Comparison of ENCODE assay signal across 8 cellular contexts in genomic region chr6:45377555-45378323, GRCh38. TPM values are rescaled to one million over a fixed set of nuclear protein-coding genes. Genes with fewer than 3 reads are reported as not detected.
DNase-seq lines count a peak whose midpoint lies in the region; ATAC-seq, FAIRE-seq and TF ChIP-seq lines count a peak whose summit lies in the region.

Gene SUPT3H, minus strand, starts transcription at chr6:45377934.

- peak; percentile 61 to 76; a peak in 2 of 3 replicates for TF ChIP-seq POLR2A in H1 (IDR thresholded peaks at IDR 0.05; ENCODE audit: control extremely low read depth in 1 of 2, low read depth in 2 of 2, low read length in 2 of 2)

- H3K27ac ChIP-seq in HL-60 (replicated peaks) = peak within 1 kb of the TSS; percentile 97
- H3K27ac ChIP-seq in H1 (ENCODE audit: low read depth, low read length) = peak within 1 kb of the TSS; percentile 86

- peak within 1 kb of the TSS; percentile 2 for H4K91ac ChIP-seq in H1 (replicated peaks; ENCODE audit: insufficient read length, low read length)

- no peak within 1 kb of the TSS for H3K23ac ChIP-seq in H1 (ENCODE audit: insufficient read length)

- H3K27me3 ChIP-seq in HL-60 (ENCODE audit: insufficient read depth, poor library complexity, severe bottlenecking) = no peaks in the 10 kb centered on the region
- H3K27me3 ChIP-seq in H1 (replicated peaks in 1 of 4; ENCODE audit: control insufficient read depth in 3 of 4, extremely low read depth in 1 of 4, insufficient read depth in 3 of 4, low read length in 3 of 4) = no peaks in the 10 kb centered on the region

- H2BK12ac ChIP-seq in H1 (ENCODE audit: low read depth, low read length) = peak within 1 kb of the TSS; percentile 60; the same call in 1 of the 2 replicates

- H2AK5ac ChIP-seq in H1 (ENCODE audit: low read depth, low read length) = no peak within 1 kb of the TSS

- CTCF ChIA-PET in H1 (lab: Charles Lee; ENCODE audit: partially characterized antibody) = interaction anchor here (0.6 to 1.9 kb wide), 5 partner anchors 11 to 344 kb away, joined by 3 to 5 read pairs (median 3); no protein-coding TSS in a partner anchor

- H3K79me2 ChIP-seq in H1 (ENCODE audit: control insufficient read depth in 1 of 2, insufficient read depth in 2 of 2, low read length in 2 of 2) = peaks cover 0 to 37% of the 10 kb centered on the region in 2 experiments; a peak in 2 of 4 replicates

- peak within 1 kb of the TSS; percentile 72 for H3K4me3 ChIP-seq in HL-60 (replicated peaks; ENCODE audit: insufficient read depth, low read length)
- H3K4me3 ChIP-seq in H1 (ENCODE audit: extremely low read depth in 1 of 4, insufficient read depth in 2 of 4, low read depth in 3 of 4, low read length in 4 of 4) = peak within 1 kb of the TSS; percentile 83 to 92 (median 89)

- H3K18ac ChIP-seq in H1 (ENCODE audit: extremely low read depth, low read length) = peak within 1 kb of the TSS; percentile 75

- no peaks in the 10 kb centered on the region for H4K20me1 ChIP-seq in H1 (replicated peaks in 1 of 2; ENCODE audit: control insufficient read depth in 1 of 2, insufficient read depth in 2 of 2, low read length in 2 of 2)

- peak within 1 kb of the TSS; percentile 89 for H2AFZ ChIP-seq in H1 (ENCODE audit: low read length)

- H4K5ac ChIP-seq in H1 (ENCODE audit: insufficient read length, low read depth, low read length) = peak within 1 kb of the TSS; percentile 88

- H3K4me2 ChIP-seq in H1 (ENCODE audit: insufficient read depth in 1 of 2, low read depth in 2 of 2, low read length in 2 of 2) = peak within 1 kb of the TSS; percentile 89 to 90

- H2BK5ac ChIP-seq in H1 (ENCODE audit: low read depth, low read length) = peak within 1 kb of the TSS; percentile 88

- peaks cover 0 to 4% (median 3%) of the 10 kb centered on the region in 4 experiments; a peak in 4 of 7 replicates for H3K4me1 ChIP-seq in H1 (replicated peaks in 1 of 4; ENCODE audit: control insufficient read depth in 3 of 4, insufficient read depth in 4 of 4, low read length in 3 of 4)

- H2BK15ac ChIP-seq in H1 (ENCODE audit: low read length) = peak within 1 kb of the TSS; percentile 37; the same call in 1 of the 2 replicates

- no peaks in the 10 kb centered on the region for H3K9me3 ChIP-seq in H1 (ENCODE audit: insufficient read depth in 2 of 2, low read depth in 1 of 2, low read length in 1 of 2)

- TF ChIP-seq RAD21 in H1 (IDR thresholded peaks at IDR 0.05 in 1 of 2, conservative IDR thresholded peaks at IDR 0.05 in 1 of 2; ENCODE audit: low read depth in 2 of 2, low read length in 2 of 2) = peak; percentile 3 to 9; a peak in 1 of 4 replicates

- no peak for FAIRE-seq in H1 (lab: Jason Lieb, UNC)

- H3K4ac ChIP-seq in H1 (replicated peaks; ENCODE audit: insufficient read length, low read depth, low read length) = no peak within 1 kb of the TSS

- no peak within 1 kb of the TSS for H3K14ac ChIP-seq in H1 (ENCODE audit: insufficient read length)

- no peak for TF ChIP-seq EP300 in H1 (IDR thresholded peaks at IDR 0.05; ENCODE audit: borderline replicate concordance in 1 of 2, low read depth in 2 of 2, low read length in 2 of 2)

- WGBS in H1 (ENCODE audit: extremely low coverage in 1 of 2, insufficient coverage in 1 of 2, insufficient read length in 1 of 2, insufficient replicate concordance in 2 of 2, low coverage in 1 of 2, low lambda C conversion rate in 2 of 2, missing lambda C conversion rate in 1 of 2), 2 experiments = 2% methylated on average over 44 of the region's 75 CpGs; no CpG with 5 or more reads in 1 of the 2 experiments

- H3K79me1 ChIP-seq in H1 (ENCODE audit: low read depth, low read length) = no peaks in the 10 kb centered on the region; the same call in 1 of the 2 replicates

- peak within 1 kb of the TSS; percentile 76 to 91 (median 84) for H3K9ac ChIP-seq in H1 (replicated peaks in 1 of 4; ENCODE audit: extremely low read depth in 1 of 4, low read depth in 3 of 4, low read length in 3 of 4)

- H3K23me2 ChIP-seq in H1 (ENCODE audit: low read depth, low read length) = peaks cover 7% of the 10 kb centered on the region

- no peak within 1 kb of the TSS for H2BK20ac ChIP-seq in H1 (ENCODE audit: low read length)

- H3K36me3 ChIP-seq in H1 (ENCODE audit: control insufficient read depth in 2 of 4, insufficient read depth in 4 of 4, low read length in 3 of 4) = no peaks in the 10 kb centered on the region

- DNase-seq in COLO668 (lab: John Stamatoyannopoulos, UW; ENCODE audit: unreplicated experiment) (peak; percentile 94), HL-60 (ENCODE audit: low read depth in 1 of 2, low spot score in 1 of 2) (peak; percentile 88 to 89), NK-92 (lab: John Stamatoyannopoulos, UW; ENCODE audit: unreplicated experiment) (peak; percentile 71), H1 (ENCODE audit: low read depth in 1 of 2, low spot score in 2 of 2) (peak; percentile 90 to 91), mesenteric fat pad (ENCODE audit: low spot score) (peak; percentile 97)
- DNase-seq in activated CD8-positive, alpha-beta memory T cell treated with anti-CD3 and anti-CD28 coated beads for 48 hours (ENCODE audit: low read depth in 2 of 3, low spot score in 2 of 3) = peak; percentile 81 to 92 (median 87)
- peak; percentile 78 for DNase-seq in stimulated activated CD8-positive, alpha-beta memory T cell treated with anti-CD3 and anti-CD28 coated beads, Interleukin-15, amount 100 ng/mL, for 1 hour (ENCODE audit: low read depth)

- TF ChIP-seq CTCF in HL-60 (IDR thresholded peaks at IDR 0.05; ENCODE audit: insufficient read depth, low read length) (no peak), H1 (IDR thresholded peaks at IDR 0.05; ENCODE audit: control extremely low read depth in 1 of 3, insufficient read depth in 1 of 3, low read depth in 1 of 3, low read length in 3 of 3) (no peak)

- H3K56ac ChIP-seq in H1 (replicated peaks; ENCODE audit: insufficient read length, low read depth, low read length) = peak within 1 kb of the TSS; percentile 90

- ATAC-seq in GM19463 (IDR thresholded peaks at IDR 0.05; ENCODE audit: unreplicated experiment) = peak; percentile 95

- H2BK120ac ChIP-seq in H1 (replicated peaks; ENCODE audit: low read depth, low read length) = no peak within 1 kb of the TSS

- POLR2A ChIA-PET in H1 (lab: Charles Lee; ENCODE audit: partially characterized antibody) = interaction anchor here (0.6 to 2.2 kb wide), 20 partner anchors 10 to 902 kb away, joined by 3 to 20 read pairs (median 4); no protein-coding TSS in a partner anchor

- peak within 1 kb of the TSS; percentile 94 for H4K8ac ChIP-seq in H1 (ENCODE audit: extremely low read depth, insufficient read depth, low read length)

TF ChIP-seq in H1, 55 proteins besides CTCF, POLR2A, EP300 and RAD21 (continues in another document):
- TF ChIP-seq YY1 (IDR thresholded peaks at IDR 0.05; ENCODE audit: low read depth, low read length) (peak; percentile 88), SIRT6 (IDR thresholded peaks at IDR 0.05; ENCODE audit: low read length) (no peak), TBP (IDR thresholded peaks at IDR 0.05; ENCODE audit: low read depth, low read length) (peak; percentile 77), CEBPB (IDR thresholded peaks at IDR 0.05; ENCODE audit: low read depth, low read length) (no peak), JUN (IDR thresholded peaks at IDR 0.05; ENCODE audit: low read depth, low read length) (no peak), TCF12 (IDR thresholded peaks at IDR 0.05; ENCODE audit: low read depth, low read length) (no peak), POLR2AphosphoS5 (IDR thresholded peaks at IDR 0.05; ENCODE audit: low read depth, low read length) (peak; percentile 86), POU5F1 (IDR thresholded peaks at IDR 0.05; ENCODE audit: low read depth, low read length) (no peak), TEAD4 (IDR thresholded peaks at IDR 0.05; ENCODE audit: low read depth, low read length) (no peak), NRF1 (IDR thresholded peaks at IDR 0.05; ENCODE audit: low read depth, low read length) (peak; percentile 72), CHD2 (IDR thresholded peaks at IDR 0.05; ENCODE audit: low read length) (no peak), KDM4A (IDR thresholded peaks at IDR 0.05; ENCODE audit: low read depth, low read length, severe bottlenecking) (peak; percentile 59), CBX8 (IDR thresholded peaks at IDR 0.05; ENCODE audit: borderline replicate concordance, low read depth, low read length) (no peak), CHD1 (IDR thresholded peaks at IDR 0.05; ENCODE audit: low read depth, low read length) (no peak), CBX5 (IDR thresholded peaks at IDR 0.05; ENCODE audit: low read depth, low read length) (no peak), GTF2F1 (IDR thresholded peaks at IDR 0.05; ENCODE audit: borderline replicate concordance, low read depth, low read length) (no peak), BCL11A (IDR thresholded peaks at IDR 0.05; ENCODE audit: low read depth in 2 of 2, low read length in 2 of 2) (no peak), SIX5 (IDR thresholded peaks at IDR 0.05; ENCODE audit: low read depth, low read length) (no peak), EZH2 (IDR thresholded peaks at IDR 0.05; ENCODE audit: low read depth, low read length, severe bottlenecking) (no peak), FOSL1 (IDR thresholded peaks at IDR 0.05; ENCODE audit: insufficient read depth, low read depth, low read length) (peak; percentile 87), KDM5A (IDR thresholded peaks at IDR 0.05; ENCODE audit: low read length) (no peak), NANOG (IDR thresholded peaks at IDR 0.05; ENCODE audit: insufficient read depth, low read depth, low read length, poor library complexity, severe bottlenecking) (no peak), KDM1A (IDR thresholded peaks at IDR 0.05; ENCODE audit: borderline replicate concordance, low read length) (no peak), RFX5 (IDR thresholded peaks at IDR 0.05; ENCODE audit: borderline replicate concordance, low read depth, low read length) (no peak)

RNA-seq across cellular contexts. Expression of gene SUPT3H, which starts in this region (rescaled TPM):
- total RNA-seq in H1 (2021; fragmentation: NEBNext Ultra II Directional; extraction: Animal tissue kit (Norgen Biotek cat#: 25700)) = 18.8 and 25.0 TPM in 2 replicates
- polyA plus RNA-seq in H1 (2011; rRNA removed) = 14.7 and 23.0 TPM in 2 replicates
- polyA plus RNA-seq in H1 (2011; cell fraction: cytosol; rRNA removed) = 20.5 TPM
- 21.5 TPM for polyA plus RNA-seq in H1 (2011; cell fraction: nucleus; rRNA removed)
- 19.8 to 23.9 TPM (median 21.9 TPM) in 4 replicates for polyA plus RNA-seq in H1 (2012, experiment 1 of 2)
- 5.6 TPM for polyA plus RNA-seq in H1 (2012, experiment 2 of 2)
- 19.0 TPM for polyA plus RNA-seq in H1 (2013, experiment 1 of 2)
- 22.8 TPM for polyA plus RNA-seq in H1 (2013, experiment 2 of 2)
- polyA minus RNA-seq in H1 (2011; rRNA and poly(A)+ RNA removed) = 33.6 and 42.7 TPM in 2 replicates
- polyA minus RNA-seq in H1 (2011; cell fraction: cytosol; rRNA and poly(A)+ RNA removed) = 16.9 TPM
- polyA minus RNA-seq in H1 (2011; cell fraction: nucleus; rRNA and poly(A)+ RNA removed) = 45.3 TPM
- total RNA-seq in mesenteric fat pad = 5.0 TPM

Comparison
In these comparisons a context has a peak if more than half of its experiments do, and no peak if none do; other contexts are left out.
1. Peak in every context shown above with its lines: DNase-seq, ATAC-seq, H3K4me3 ChIP-seq and H3K27ac ChIP-seq.